ENCODE assay signal across 19 cellular contexts in genomic region chr3:55718475-55718874, GRCh38.
DNase-seq lines count a peak whose midpoint lies in the region; FAIRE-seq and TF ChIP-seq lines count a peak whose summit lies in the region.
"Had no signal": no experiment of that assay in that cellular context is flagged by ENCODE, and none has a peak within 500 bp of the region (broad histone marks: within the 10 kb centered on the region; RNA-seq: fewer than 3 reads in every experiment).

No MANE protein-coding gene starts in this region.

- H4K20me1 ChIP-seq in OCI-LY7 (ENCODE audit: insufficient read depth, low read length): no peaks in the 10 kb centered on the region

- peak; percentile 85 for FAIRE-seq in endometrium (lab: Jason Lieb, UNC)
- FAIRE-seq: frontal cortex, K562 had no signal

- no peaks in the 10 kb centered on the region; the same call in 1 of the 2 replicates for H3K36me3 ChIP-seq in OCI-LY7 (ENCODE audit: insufficient read depth, low read length)
- H3K36me3 ChIP-seq: neural progenitor cell, sigmoid colon, tibial artery had no signal

- no peaks in the 10 kb centered on the region for H3K9me3 Mint-ChIP-seq in nephron progenitor cell
- H3K9me3 Mint-ChIP-seq: H9, neural progenitor cell had no signal

- peaks cover 4% of the 10 kb centered on the region for H3K27me3 Mint-ChIP-seq in nephron progenitor cell (ENCODE audit: low read depth, poor library complexity)

- intact Hi-C loops in OCI-LY7 (cut with micrococcal nuclease; ENCODE audit: unreplicated experiment): no loop called here

- DNase-seq in EH (ENCODE audit: low read depth): peak; percentile 92
- no peak for DNase-seq in OCI-LY7 (ENCODE audit: low spot score)
- DNase-seq in renal cortical epithelial cell (ENCODE audit: low read depth): peak; percentile 8
- DNase-seq in MV-4-11 (lab: John Stamatoyannopoulos, UW): no peak
- no peak for DNase-seq in Ammon's horn (ENCODE audit: low spot score)
- DNase-seq in NCI-H2107 (lab: John Stamatoyannopoulos, UW): no peak
- no peak for DNase-seq in nephron progenitor cell
- DNase-seq: activated effector memory CD4-positive, alpha-beta T cell treated with Interleukin-2 at 50 U/mL for 16 hours; AML-193; effector CD4-positive, alpha-beta T cell; H9; NCI-H345; OCI-M1; sigmoid colon; tibial artery had no signal

- no peak overlapping the region for H3K27ac Mint-ChIP-seq in nephron progenitor cell
- H3K27ac Mint-ChIP-seq: H9, neural progenitor cell had no signal

- H3K4me2 ChIP-seq in OCI-LY7 (ENCODE audit: low read length): peak overlapping the region; percentile 51
- H3K4me2 ChIP-seq: neural progenitor cell had no signal

- H3K79me2 ChIP-seq in OCI-LY7 (ENCODE audit: insufficient read depth, low read depth, low read length): no peaks in the 10 kb centered on the region

- H3K9me3 ChIP-seq in OCI-LY7 (ENCODE audit: low read length): no peaks in the 10 kb centered on the region
- H3K9me3 ChIP-seq: sigmoid colon, tibial artery had no signal

- no peaks in the 10 kb centered on the region for H3K36me3 Mint-ChIP-seq in nephron progenitor cell (ENCODE audit: low read depth)
- H3K36me3 Mint-ChIP-seq: neural progenitor cell had no signal

- TF ChIP-seq CTCF in OCI-LY7 (conservative IDR thresholded peaks at IDR 0.05; ENCODE audit: low read length) (no peak), nephron progenitor cell (IDR thresholded peaks at IDR 0.05) (no peak)

- no peak overlapping the region for H3K4me3 ChIP-seq in OCI-LY7 (ENCODE audit: low read depth, low read length, poor library complexity, severe bottlenecking)
- H3K4me3 ChIP-seq: K562, neural progenitor cell, sigmoid colon, tibial artery had no signal

- peaks cover 63% of the 10 kb centered on the region for H3K4me1 ChIP-seq in OCI-LY7 (ENCODE audit: insufficient read depth, low read length, poor library complexity, severe bottlenecking)
- H3K4me1 ChIP-seq: sigmoid colon, tibial artery had no signal

- H3K27ac ChIP-seq in OCI-LY7 (ENCODE audit: low read depth, low read length, poor library complexity, severe bottlenecking): peak overlapping the region; percentile 14
- H3K27ac ChIP-seq: neural progenitor cell, sigmoid colon, tibial artery had no signal

- peak overlapping the region; percentile 96 for H2AFZ ChIP-seq in OCI-LY7 (ENCODE audit: low read length)
- H2AFZ ChIP-seq: neural progenitor cell had no signal

- CTCF ChIA-PET in OCI-LY7 (lab: Charles Lee; ENCODE audit: unreplicated experiment): no interaction called here

- H3K9me2 ChIP-seq in OCI-LY7 (ENCODE audit: insufficient read depth, low read length): no peaks in the 10 kb centered on the region

- no TSS peak for BruUV-seq in OCI-LY7 (replicated peaks; lab: Mats Ljungman, UMichigan)

- peaks cover 62% of the 10 kb centered on the region for H3K4me1 Mint-ChIP-seq in nephron progenitor cell

- H3K4me3 Mint-ChIP-seq in nephron progenitor cell: no peak overlapping the region
- H3K4me3 Mint-ChIP-seq: H9, neural progenitor cell had no signal

- POLR2A ChIA-PET in OCI-LY7 (lab: Charles Lee): interaction anchor here (0.6 to 1.6 kb wide), 4 partner anchors 24 to 41 kb away, joined by 3 to 6 read pairs (median 4); no protein-coding TSS in a partner anchor

Comparison
In these comparisons a context has a peak if more than half of its experiments do, and no peak if none do; other contexts are left out.
1. DNase-seq: peak in EH (single experiment) and renal cortical epithelial cell (single experiment); none in OCI-LY7 (single experiment), MV-4-11 (single experiment), Ammon's horn (single experiment), NCI-H2107 (single experiment) and nephron progenitor cell (single experiment).